In the genomic region with DNA sequence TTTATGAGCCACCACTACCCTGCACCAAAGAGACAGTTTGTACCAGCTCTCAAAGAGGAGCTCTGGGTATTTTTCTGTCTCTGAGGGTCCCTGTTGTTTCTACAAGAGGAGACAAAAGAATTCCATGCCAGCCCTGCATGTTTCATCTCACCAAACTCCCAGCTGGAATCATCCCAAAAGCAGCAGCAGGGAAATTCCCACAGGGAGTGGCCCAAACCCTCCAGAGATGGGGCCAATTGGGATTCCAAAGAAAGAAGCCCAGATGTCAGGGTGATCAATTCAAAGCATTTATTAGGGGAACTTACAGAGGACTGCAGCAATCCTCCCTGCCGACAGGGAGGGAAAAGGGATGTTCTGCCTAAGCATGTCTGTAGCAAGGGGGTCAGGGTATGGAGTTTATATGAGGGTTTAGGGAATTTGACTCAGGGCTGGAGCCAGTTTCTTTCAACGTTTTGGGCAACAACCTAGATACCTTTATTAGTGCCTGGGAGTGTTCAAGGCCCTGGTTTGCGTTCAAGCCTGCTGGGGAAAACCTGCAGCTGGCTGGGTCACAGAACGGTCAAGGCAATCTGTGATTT, we compare ENCODE assay signal across 16 cellular contexts. TPM values are rescaled to one million over a fixed set of nuclear protein-coding genes. Genes with fewer than 3 reads are reported as not detected.
A peak's percentile ranks its signal among the peaks of the same experiment; 100 is the strongest.
DNase-seq lines count a peak whose midpoint lies in the region; ATAC-seq lines count a peak whose summit lies in the region.
"Had no signal": no experiment of that assay in that cellular context is flagged by ENCODE, and none has a peak within 500 bp of the region (broad histone marks: within the 10 kb centered on the region; RNA-seq: fewer than 3 reads in every experiment).

No MANE protein-coding gene starts in this region.

- H3K9me3 ChIP-seq in esophagus (ENCODE audit: control insufficient read depth in 2 of 2, insufficient read depth in 1 of 2, low read depth in 1 of 2, low read length in 1 of 2) (no peaks in the 10 kb centered on the region), neuron (ENCODE audit: low read length) (no peaks in the 10 kb centered on the region)

- H3K27ac Mint-ChIP-seq in T-helper 2 cell treated with Interferon-gamma antibody and Interleukin-4, amounts not matched to agents 5 μg/mL and 100 μg/mL, for 36 hours: no peak overlapping the region
- H3K27ac Mint-ChIP-seq: activated B cell treated with CpG ODN at 0.5 μM for 24 hours; natural killer cell treated with Interleukin-12 subunit alpha and Interleukin-12 subunit beta and Interleukin-15 and Interleukin-18, amount 100 ng/mL, for 72 hours had no signal

- 24 to 50% methylated on average over 4 of the region's 4 CpGs for WGBS in esophagus, 2 donors

- H2AFZ ChIP-seq in neuron (ENCODE audit: low read depth, low read length): peak overlapping the region; percentile 12

- no peaks in the 10 kb centered on the region for H3K4me1 Mint-ChIP-seq in T-helper 2 cell treated with Interferon-gamma antibody and Interleukin-4, amounts not matched to agents 5 μg/mL and 100 μg/mL, for 36 hours (ENCODE audit: low read depth)

- H3K4me1 ChIP-seq in esophagus (ENCODE audit: control insufficient read depth in 2 of 2, insufficient read depth in 2 of 2, low read length in 1 of 2) (peaks cover 2 to 9% of the 10 kb centered on the region in 2 donors), neuron (ENCODE audit: insufficient read depth, low read length) (peaks cover 13% of the 10 kb centered on the region)

- H3K4me3 Mint-ChIP-seq in T-helper 2 cell treated with Interferon-gamma antibody and Interleukin-4, amounts not matched to agents 5 μg/mL and 100 μg/mL, for 36 hours: no peak overlapping the region
- H3K4me3 Mint-ChIP-seq: natural killer cell treated with Interleukin-12 subunit alpha and Interleukin-12 subunit beta and Interleukin-15 and Interleukin-18, amount 100 ng/mL, for 72 hours had no signal

- H3K27ac ChIP-seq in esophagus (ENCODE audit: low read depth in 2 of 2, low read length in 1 of 2): peak overlapping the region; percentile 61 to 81

- no peak for ATAC-seq in HG02973 (IDR thresholded peaks at IDR 0.05; ENCODE audit: unreplicated experiment)
- ATAC-seq: natural killer cell treated with Interleukin-12 subunit alpha and Interleukin-12 subunit beta and Interleukin-15 and Interleukin-18, amount 100 ng/mL, for 72 hours had no signal

- DNase-seq in Daoy (ENCODE audit: low read depth) (peak; percentile 83), RPMI7951 (ENCODE audit: low read depth) (peak; percentile 77), NCI-H1436 treated with DMSO at 0.1 percent for 48 hours (lab: John Stamatoyannopoulos, UW) (no peak), NCI-H1417 (lab: John Stamatoyannopoulos, UW) (no peak)
- DNase-seq in T-helper 2 cell treated with Interferon-gamma antibody and Interleukin-4, amounts not matched to agents 5 μg/mL and 100 μg/mL, for 36 hours (ENCODE audit: low spot score): no peak
- DNase-seq: activated B cell treated with CpG ODN at 0.5 μM for 24 hours; activated T-cell treated with anti-CD3 and anti-CD28 coated beads, Interleukin-2, amount 50 U/mL, for 48 hours; GF-D8; left cardiac atrium; MV-4-11; NCI-H774 had no signal

- H3K4me3 ChIP-seq in esophagus (ENCODE audit: low read depth in 1 of 2, low read length in 2 of 2) (peak overlapping the region; percentile 9 to 40), neuron (ENCODE audit: low read length) (no peak overlapping the region)

- H3K36me3 Mint-ChIP-seq in T-helper 2 cell treated with Interferon-gamma antibody and Interleukin-4, amounts not matched to agents 5 μg/mL and 100 μg/mL, for 36 hours (ENCODE audit: low read depth): no peaks in the 10 kb centered on the region
- H3K36me3 Mint-ChIP-seq: natural killer cell treated with Interleukin-12 subunit alpha and Interleukin-12 subunit beta and Interleukin-15 and Interleukin-18, amount 100 ng/mL, for 72 hours had no signal

- H3K27me3 ChIP-seq in esophagus (ENCODE audit: control insufficient read depth in 1 of 2, insufficient read depth in 2 of 2, low read length in 2 of 2): no peaks in the 10 kb centered on the region
- peaks cover 7% of the 10 kb centered on the region for H3K27me3 ChIP-seq in neuron (ENCODE audit: insufficient read depth, low read length)

- H3K36me3 ChIP-seq in esophagus (ENCODE audit: control insufficient read depth in 2 of 2, insufficient read depth in 2 of 2, low read length in 1 of 2) (no peaks in the 10 kb centered on the region), neuron (ENCODE audit: insufficient read depth, low read length) (no peaks in the 10 kb centered on the region)

- H3K9me3 Mint-ChIP-seq in T-helper 2 cell treated with Interferon-gamma antibody and Interleukin-4, amounts not matched to agents 5 μg/mL and 100 μg/mL, for 36 hours: no peaks in the 10 kb centered on the region
- H3K9me3 Mint-ChIP-seq: activated B cell treated with CpG ODN at 0.5 μM for 24 hours; natural killer cell treated with Interleukin-12 subunit alpha and Interleukin-12 subunit beta and Interleukin-15 and Interleukin-18, amount 100 ng/mL, for 72 hours had no signal

- peaks cover 30% of the 10 kb centered on the region for H3K27me3 Mint-ChIP-seq in T-helper 2 cell treated with Interferon-gamma antibody and Interleukin-4, amounts not matched to agents 5 μg/mL and 100 μg/mL, for 36 hours (ENCODE audit: low read depth)

RNA-seq across cellular contexts. Expression of gene MUC22, which starts 47.2 kb away (rescaled TPM):
- not detected in 2 replicates for total RNA-seq in Daoy (2014; rRNA removed; shearing (Covaris generic))
- total RNA-seq in RPMI7951 (2014; rRNA removed; shearing (Covaris generic)): not detected in 2 replicates
- polyA plus RNA-seq in esophagus: 1 to 10 TPM; 2.4 to 5.8 TPM
- total RNA-seq: activated B cell treated with CpG ODN at 0.5 μM for 24 hours; natural killer cell treated with Interleukin-12 subunit alpha and Interleukin-12 subunit beta and Interleukin-15 and Interleukin-18, amount 100 ng/mL, for 72 hours; SK-MEL-5 had no signal

RNA-seq across cellular contexts. Expression of gene C6orf15, which starts 54.9 kb away (rescaled TPM):
- not detected in 2 replicates for total RNA-seq in Daoy (2014; rRNA removed; shearing (Covaris generic))
- total RNA-seq in RPMI7951 (2014; rRNA removed; shearing (Covaris generic)): not detected in 2 replicates
- polyA plus RNA-seq in esophagus: under 1 TPM in 1 of 2 donors, not detected in 1; 0.08 TPM
- total RNA-seq: activated B cell treated with CpG ODN at 0.5 μM for 24 hours; left cardiac atrium; natural killer cell treated with Interleukin-12 subunit alpha and Interleukin-12 subunit beta and Interleukin-15 and Interleukin-18, amount 100 ng/mL, for 72 hours; SK-MEL-5 had no signal

RNA-seq across cellular contexts. Expression of gene PSORS1C1, which starts 57.1 kb away (rescaled TPM):
- 0.23 and 1.5 TPM in 2 replicates for total RNA-seq in Daoy (2014; rRNA removed; shearing (Covaris generic))
- 0.48 and 0.88 TPM in 2 replicates for total RNA-seq in RPMI7951 (2014; rRNA removed; shearing (Covaris generic))
- polyA plus RNA-seq in esophagus: 1 to 10 TPM in 1 of 2 donors, under 1 TPM in 1; 1.00 to 4.3 TPM
- total RNA-seq: natural killer cell treated with Interleukin-12 subunit alpha and Interleukin-12 subunit beta and Interleukin-15 and Interleukin-18, amount 100 ng/mL, for 72 hours; SK-MEL-5 had no signal

Comparison
In these comparisons a context has a peak if more than half of its experiments do, and no peak if none do; other contexts are left out.
1. DNase-seq: peak in Daoy (single experiment) and RPMI7951 (single experiment); none in T-helper 2 cell treated with Interferon-gamma antibody and Interleukin-4, amounts not matched to agents 5 μg/mL and 100 μg/mL, for 36 hours (single experiment), NCI-H1436 treated with DMSO at 0.1 percent for 48 hours (single experiment) and NCI-H1417 (0 of 3).